1 cellular context compared by ENCODE assay signal in the genomic region with DNA sequence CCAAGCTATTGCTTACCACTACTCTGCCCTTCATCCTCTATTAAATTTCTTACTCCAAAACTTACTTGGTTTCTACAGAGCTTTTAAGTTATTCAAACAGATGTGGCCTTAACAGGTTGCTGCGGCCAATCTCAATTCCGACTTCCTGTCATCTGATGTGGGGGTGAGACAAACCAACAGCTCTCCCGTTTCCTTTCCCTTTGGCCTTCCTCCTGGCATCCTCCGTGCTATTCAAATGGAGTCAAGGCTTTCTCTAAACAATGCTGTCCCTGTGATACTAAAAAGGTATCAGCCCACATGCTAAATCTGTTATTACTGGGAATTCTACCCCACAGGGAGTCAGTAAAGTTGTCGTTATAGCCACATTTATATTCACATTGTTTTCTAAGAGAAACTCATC.
TF ChIP-seq lines count a peak whose summit lies in the region.

No MANE protein-coding gene starts in this region.

TF ChIP-seq in HepG2, 621 proteins besides CTCF, POLR2A, EP300 and RAD21:
- no peak for TF ChIP-seq ATF7-NPFF (CRISPR knock-in tag; IDR thresholded peaks at IDR 0.05; ENCODE audit: low read depth)
- no peak for TF ChIP-seq HOXA3 (CRISPR knock-in tag; IDR thresholded peaks at IDR 0.05)
- TF ChIP-seq MAF1 (CRISPR knock-in tag; IDR thresholded peaks at IDR 0.05; ENCODE audit: borderline replicate concordance): no peak
- no peak for TF ChIP-seq PHB2 (IDR thresholded peaks at IDR 0.05; ENCODE audit: partially characterized antibody)
- TF ChIP-seq HMG20B (CRISPR knock-in tag; conservative IDR thresholded peaks at IDR 0.05): no peak
- TF ChIP-seq ZNF879 (CRISPR knock-in tag; IDR thresholded peaks at IDR 0.05): no peak
- TF ChIP-seq SRY (CRISPR knock-in tag; IDR thresholded peaks at IDR 0.05): no peak
- no peak for TF ChIP-seq ZZZ3 (CRISPR knock-in tag; IDR thresholded peaks at IDR 0.05; ENCODE audit: borderline replicate concordance)
- no peak for TF ChIP-seq MTF1 (CRISPR knock-in tag; IDR thresholded peaks at IDR 0.05)
- no peak for TF ChIP-seq PLRG1 (conservative IDR thresholded peaks at IDR 0.05)
- TF ChIP-seq EZH2 (conservative IDR thresholded peaks at IDR 0.05; ENCODE audit: low read depth, low read length): no peak
- TF ChIP-seq KLF9 (CRISPR knock-in tag; IDR thresholded peaks at IDR 0.05; ENCODE audit: low read depth): no peak
- no peak for TF ChIP-seq PITX1 (CRISPR knock-in tag; IDR thresholded peaks at IDR 0.05)
- TF ChIP-seq ZNF567 (CRISPR knock-in tag; IDR thresholded peaks at IDR 0.05; ENCODE audit: borderline replicate concordance): no peak
- TF ChIP-seq ZIK1 (CRISPR knock-in tag; IDR thresholded peaks at IDR 0.05; ENCODE audit: borderline replicate concordance, low read depth): no peak
- no peak for TF ChIP-seq ZNF83 (CRISPR knock-in tag; IDR thresholded peaks at IDR 0.05; ENCODE audit: borderline replicate concordance)
- TF ChIP-seq ELF1 (CRISPR knock-in tag; IDR thresholded peaks at IDR 0.05): no peak
- no peak for TF ChIP-seq TCF12 (IDR thresholded peaks at IDR 0.05)
- TF ChIP-seq TCF12 (CRISPR knock-in tag; IDR thresholded peaks at IDR 0.05): no peak
- TF ChIP-seq, protein P1, sequence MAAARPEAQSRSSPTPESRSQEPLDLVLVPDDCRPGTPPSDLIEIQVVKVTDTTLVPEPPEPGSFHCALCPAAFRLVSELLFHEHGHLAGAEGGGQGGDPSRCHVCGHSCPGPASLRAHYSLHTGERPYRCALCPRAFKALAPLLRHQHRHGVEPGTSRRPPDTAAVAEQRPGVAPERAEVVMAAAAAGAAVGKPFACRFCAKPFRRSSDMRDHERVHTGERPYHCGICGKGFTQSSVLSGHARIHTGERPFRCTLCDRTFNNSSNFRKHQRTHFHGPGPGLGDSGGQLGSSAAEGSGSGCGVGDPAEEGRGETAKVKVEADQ (CRISPR knock-in tag; IDR thresholded peaks at IDR 0.05; ENCODE audit: borderline replicate concordance): no peak
- no peak for TF ChIP-seq MEIS1 (CRISPR knock-in tag; IDR thresholded peaks at IDR 0.05; ENCODE audit: borderline replicate concordance)
